Comparison of ENCODE assay signal across 26 cellular contexts in genomic region chr11:6541356-6541755, GRCh38.
"Had no signal": no experiment of that assay in that cellular context is flagged by ENCODE, and none has a peak within 500 bp of the region (broad histone marks: within the 10 kb centered on the region; RNA-seq: fewer than 3 reads in every experiment).

No MANE protein-coding gene starts in this region.

- H3K27ac Mint-ChIP-seq: mesothelial cell of epicardium; natural killer cell treated with Interleukin-12 subunit alpha and Interleukin-12 subunit beta and Interleukin-15 and Interleukin-18, amount 100 ng/mL, for 72 hours; progenitor cell of endocrine pancreas; stimulated activated effector memory CD8-positive, alpha-beta T cell treated with anti-CD3 and anti-CD28 coated beads, Interleukin-12 subunit alpha, Interleukin-12 subunit beta, amount 100 ng/mL, for 72 hours had no signal

- ATAC-seq: effector memory CD8-positive, alpha-beta T cell; left lobe of liver; mucosa of descending colon; natural killer cell treated with Interleukin-12 subunit alpha and Interleukin-12 subunit beta and Interleukin-15 and Interleukin-18, amount 100 ng/mL, for 72 hours; pancreas; stimulated activated effector memory CD8-positive, alpha-beta T cell treated with anti-CD3 and anti-CD28 coated beads, Interleukin-12 subunit alpha, Interleukin-12 subunit beta, amount 100 ng/mL, for 72 hours; stimulated activated naive CD8-positive, alpha-beta T cell treated with anti-CD3 and anti-CD28 coated beads, Interleukin-15, Interleukin-2, amounts not matched to agents 100 U/mL and 50 U/mL, for 24 hours; upper lobe of right lung had no signal

- H3K4me3 ChIP-seq: esophagus squamous epithelium, lung, mucosa of descending colon, pancreas, right atrium auricular region, sigmoid colon, transverse colon, upper lobe of right lung, uterus had no signal

- H3K9me3 Mint-ChIP-seq: effector memory CD8-positive, alpha-beta T cell; mesothelial cell of epicardium; naive B cell; natural killer cell treated with Interleukin-12 subunit alpha and Interleukin-12 subunit beta and Interleukin-15 and Interleukin-18, amount 100 ng/mL, for 72 hours; neural crest cell; stimulated activated effector memory CD8-positive, alpha-beta T cell treated with anti-CD3 and anti-CD28 coated beads, Interleukin-12 subunit alpha, Interleukin-12 subunit beta, amount 100 ng/mL, for 72 hours had no signal

- H3K36me3 ChIP-seq: pancreas, right atrium auricular region, transverse colon, upper lobe of right lung, uterus had no signal

- H3K4me3 Mint-ChIP-seq: effector memory CD8-positive, alpha-beta T cell; mesothelial cell of epicardium; naive B cell; natural killer cell treated with Interleukin-12 subunit alpha and Interleukin-12 subunit beta and Interleukin-15 and Interleukin-18, amount 100 ng/mL, for 72 hours; neural crest cell; stimulated activated effector memory CD8-positive, alpha-beta T cell treated with anti-CD3 and anti-CD28 coated beads, Interleukin-12 subunit alpha, Interleukin-12 subunit beta, amount 100 ng/mL, for 72 hours had no signal

- H3K27ac ChIP-seq: esophagus squamous epithelium, neutrophil, pancreas, right atrium auricular region, sigmoid colon, transverse colon, upper lobe of right lung, uterus had no signal

- H3K27me3 Mint-ChIP-seq: effector memory CD8-positive, alpha-beta T cell; naive B cell; natural killer cell treated with Interleukin-12 subunit alpha and Interleukin-12 subunit beta and Interleukin-15 and Interleukin-18, amount 100 ng/mL, for 72 hours; progenitor cell of endocrine pancreas had no signal

- H3K9me3 ChIP-seq: esophagus squamous epithelium, mucosa of descending colon, neutrophil, pancreas, right atrium auricular region, sigmoid colon, transverse colon, upper lobe of right lung, uterus had no signal

- H3K4me1 ChIP-seq: esophagus squamous epithelium, right atrium auricular region, sigmoid colon, transverse colon, upper lobe of right lung, uterus had no signal

- H3K4me1 Mint-ChIP-seq: mesothelial cell of epicardium, naive B cell had no signal

- H3K27me3 ChIP-seq: esophagus squamous epithelium, neutrophil, pancreas, right atrium auricular region, sigmoid colon, transverse colon, upper lobe of right lung, uterus had no signal

- H3K36me3 Mint-ChIP-seq: mesothelial cell of epicardium; naive B cell; natural killer cell treated with Interleukin-12 subunit alpha and Interleukin-12 subunit beta and Interleukin-15 and Interleukin-18, amount 100 ng/mL, for 72 hours had no signal

- DNase-seq: cortex of kidney; effector memory CD8-positive, alpha-beta T cell; erythroblast; esophagus squamous epithelium; foreskin melanocyte; kidney; mesenchymal stem cell; mucosa of descending colon; naive B cell; pancreas; sigmoid colon; stimulated activated CD4-positive, alpha-beta T cell treated with anti-CD3 and anti-CD28 coated beads, Interleukin-2, amount 100 ng/mL, for 24 hours; stimulated activated CD4-positive, alpha-beta T cell treated with anti-CD3 and anti-CD28 coated beads, Interleukin-4, amount 100 ng/mL, for 24 hours; stimulated activated naive CD8-positive, alpha-beta T cell treated with anti-CD3 and anti-CD28 coated beads, Interleukin-15, Interleukin-2, amounts not matched to agents 100 U/mL and 50 U/mL, for 24 hours; transverse colon; upper lobe of right lung; uterus had no signal
